In the genomic region with DNA sequence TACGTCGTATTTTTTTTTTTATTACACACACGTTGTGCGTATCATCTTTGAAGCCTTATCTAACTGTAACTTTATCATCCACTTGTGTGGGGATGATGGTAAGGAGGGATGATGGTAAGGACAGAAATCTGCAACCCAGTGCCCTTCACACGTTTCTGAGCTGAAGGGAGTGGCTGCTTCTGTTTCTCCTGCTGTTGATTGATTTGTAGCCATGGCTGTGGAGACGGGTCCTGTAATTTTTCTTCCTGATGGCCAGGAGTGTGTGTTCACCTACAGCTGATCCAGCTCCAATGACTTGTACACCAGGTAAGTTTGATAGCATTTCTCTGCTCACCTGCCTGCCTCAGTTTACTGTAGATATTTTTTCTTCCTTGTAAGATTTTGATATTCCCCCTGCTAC, we compare ENCODE assay signal across 17 cellular contexts.
"Had no signal": no experiment of that assay in that cellular context is flagged by ENCODE, and none has a peak within 500 bp of the region (broad histone marks: within the 10 kb centered on the region; RNA-seq: fewer than 3 reads in every experiment).

No MANE protein-coding gene starts in this region.

- H3K9me3 Mint-ChIP-seq: dendritic cell treated with granulocyte-macrophage colony-stimulating factor and Interleukin-4, amounts not matched to agents 40 ng/mL and 50 ng/mL, for 4 days; naive B cell had no signal

- H3K4me2 ChIP-seq: hepatocyte had no signal

- H3K9me3 ChIP-seq: colonic mucosa, esophagus muscularis mucosa, gastroesophageal sphincter, heart left ventricle, left lung, lower lobe of right lung, mucosa of descending colon had no signal

- H2AFZ ChIP-seq: hepatocyte had no signal

- H3K4me3 Mint-ChIP-seq: dendritic cell treated with granulocyte-macrophage colony-stimulating factor and Interleukin-4, amounts not matched to agents 40 ng/mL and 50 ng/mL, for 4 days; mesothelial cell of epicardium; naive B cell had no signal

- H3K27me3 Mint-ChIP-seq: dendritic cell treated with granulocyte-macrophage colony-stimulating factor and Interleukin-4, amounts not matched to agents 40 ng/mL and 50 ng/mL, for 4 days had no signal

- H3K27ac Mint-ChIP-seq: dendritic cell treated with granulocyte-macrophage colony-stimulating factor and Interleukin-4, amounts not matched to agents 40 ng/mL and 50 ng/mL, for 4 days; mesothelial cell of epicardium; naive B cell had no signal

- H3K36me3 Mint-ChIP-seq: naive B cell had no signal

- H3K27me3 ChIP-seq: colonic mucosa, esophagus muscularis mucosa, gastroesophageal sphincter, heart left ventricle, hepatocyte, left lung had no signal

- H3K4me3 ChIP-seq: colonic mucosa, esophagus muscularis mucosa, gastroesophageal sphincter, heart left ventricle, hepatocyte, left lung, lower lobe of right lung, mucosa of descending colon had no signal

- H3K4me1 ChIP-seq: colonic mucosa, foreskin keratinocyte, left lung, lower lobe of right lung had no signal

- H3K27ac ChIP-seq: colonic mucosa, esophagus muscularis mucosa, foreskin keratinocyte, gastroesophageal sphincter, heart left ventricle, hepatocyte, left lung, lower lobe of right lung had no signal

- H3K79me2 ChIP-seq: hepatocyte had no signal

- H3K36me3 ChIP-seq: colonic mucosa, gastroesophageal sphincter, left lung, lower lobe of right lung had no signal

- DNase-seq: colonic mucosa; cortex of kidney; effector CD8-positive, alpha-beta T cell; foreskin keratinocyte; heart left ventricle; left cardiac atrium; left lung; left ventricle myocardium superior; lower lobe of right lung; mesenchymal stem cell; mucosa of descending colon; naive B cell had no signal
